ENCODE assay signal across 1 cellular context in the genomic region with DNA sequence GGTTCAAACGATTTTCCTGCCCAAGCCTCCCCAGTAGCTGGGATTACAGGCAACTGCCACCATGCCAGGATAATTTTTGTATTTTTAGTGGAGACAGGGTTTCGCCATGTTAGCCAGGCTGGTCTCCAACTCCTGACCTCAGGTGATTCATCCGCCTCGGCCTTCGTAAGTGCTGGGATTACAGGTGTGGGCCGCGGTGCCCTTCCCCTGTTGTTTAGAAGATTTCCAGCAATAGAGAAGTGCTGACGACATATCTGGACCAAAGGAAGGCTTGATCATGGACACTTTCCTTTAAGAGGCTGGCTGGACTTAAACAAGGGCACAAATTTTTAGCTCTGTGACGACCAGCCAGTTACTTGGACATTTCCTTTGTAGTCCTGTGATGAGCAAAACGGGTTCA.
TF ChIP-seq lines count a peak whose summit lies in the region.

No MANE protein-coding gene starts in this region.

TF ChIP-seq in HepG2, 621 proteins besides CTCF, POLR2A, EP300 and RAD21:
- TF ChIP-seq ZNF660 (CRISPR knock-in tag; IDR thresholded peaks at IDR 0.05; ENCODE audit: borderline replicate concordance, low read depth), result no peak
- TF ChIP-seq, protein P1, sequence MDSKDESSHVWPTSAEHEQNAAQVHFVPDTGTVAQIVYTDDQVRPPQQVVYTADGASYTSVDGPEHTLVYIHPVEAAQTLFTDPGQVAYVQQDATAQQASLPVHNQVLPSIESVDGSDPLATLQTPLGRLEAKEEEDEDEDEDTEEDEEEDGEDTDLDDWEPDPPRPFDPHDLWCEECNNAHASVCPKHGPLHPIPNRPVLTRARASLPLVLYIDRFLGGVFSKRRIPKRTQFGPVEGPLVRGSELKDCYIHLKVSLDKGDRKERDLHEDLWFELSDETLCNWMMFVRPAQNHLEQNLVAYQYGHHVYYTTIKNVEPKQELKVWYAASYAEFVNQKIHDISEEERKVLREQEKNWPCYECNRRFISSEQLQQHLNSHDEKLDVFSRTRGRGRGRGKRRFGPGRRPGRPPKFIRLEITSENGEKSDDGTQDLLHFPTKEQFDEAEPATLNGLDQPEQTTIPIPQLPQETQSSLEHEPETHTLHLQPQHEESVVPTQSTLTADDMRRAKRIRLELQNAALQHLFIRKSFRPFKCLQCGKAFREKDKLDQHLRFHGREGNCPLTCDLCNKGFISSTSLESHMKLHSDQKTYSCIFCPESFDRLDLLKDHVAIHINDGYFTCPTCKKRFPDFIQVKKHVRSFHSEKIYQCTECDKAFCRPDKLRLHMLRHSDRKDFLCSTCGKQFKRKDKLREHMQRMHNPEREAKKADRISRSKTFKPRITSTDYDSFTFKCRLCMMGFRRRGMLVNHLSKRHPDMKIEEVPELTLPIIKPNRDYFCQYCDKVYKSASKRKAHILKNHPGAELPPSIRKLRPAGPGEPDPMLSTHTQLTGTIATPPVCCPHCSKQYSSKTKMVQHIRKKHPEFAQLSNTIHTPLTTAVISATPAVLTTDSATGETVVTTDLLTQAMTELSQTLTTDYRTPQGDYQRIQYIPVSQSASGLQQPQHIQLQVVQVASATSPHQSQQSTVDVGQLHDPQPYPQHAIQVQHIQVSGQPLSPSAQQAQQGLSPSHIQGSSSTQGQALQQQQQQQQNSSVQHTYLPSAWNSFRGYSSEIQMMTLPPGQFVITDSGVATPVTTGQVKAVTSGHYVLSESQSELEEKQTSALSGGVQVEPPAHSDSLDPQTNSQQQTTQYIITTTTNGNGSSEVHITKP (CRISPR knock-in tag; IDR thresholded peaks at IDR 0.05; ENCODE audit: low read depth), result no peak
- TF ChIP-seq XRCC5 (optimal IDR thresholded peaks at IDR 0.05; ENCODE audit: low read length), result no peak
- TF ChIP-seq KMT2A (CRISPR knock-in tag; IDR thresholded peaks at IDR 0.05), result no peak
- 0 out of 2 replicates have a peak, but pooled peaks have one; percentile 18 for TF ChIP-seq FOSL2 (CRISPR knock-in tag; IDR thresholded peaks at IDR 0.05)
- no peak for TF ChIP-seq KAT2B (IDR thresholded peaks at IDR 0.05; ENCODE audit: borderline replicate concordance, low read depth, low read length)
- no peak for TF ChIP-seq NPAS2 (CRISPR knock-in tag; IDR thresholded peaks at IDR 0.05; ENCODE audit: borderline replicate concordance)
- TF ChIP-seq ZNF205 (CRISPR knock-in tag; IDR thresholded peaks at IDR 0.05), result no peak
- TF ChIP-seq BHLHE40 (IDR thresholded peaks at IDR 0.05; ENCODE audit: low read length), result no peak
- TF ChIP-seq CEBPG (CRISPR knock-in tag; IDR thresholded peaks at IDR 0.05), result no peak
- TF ChIP-seq, protein P2, sequence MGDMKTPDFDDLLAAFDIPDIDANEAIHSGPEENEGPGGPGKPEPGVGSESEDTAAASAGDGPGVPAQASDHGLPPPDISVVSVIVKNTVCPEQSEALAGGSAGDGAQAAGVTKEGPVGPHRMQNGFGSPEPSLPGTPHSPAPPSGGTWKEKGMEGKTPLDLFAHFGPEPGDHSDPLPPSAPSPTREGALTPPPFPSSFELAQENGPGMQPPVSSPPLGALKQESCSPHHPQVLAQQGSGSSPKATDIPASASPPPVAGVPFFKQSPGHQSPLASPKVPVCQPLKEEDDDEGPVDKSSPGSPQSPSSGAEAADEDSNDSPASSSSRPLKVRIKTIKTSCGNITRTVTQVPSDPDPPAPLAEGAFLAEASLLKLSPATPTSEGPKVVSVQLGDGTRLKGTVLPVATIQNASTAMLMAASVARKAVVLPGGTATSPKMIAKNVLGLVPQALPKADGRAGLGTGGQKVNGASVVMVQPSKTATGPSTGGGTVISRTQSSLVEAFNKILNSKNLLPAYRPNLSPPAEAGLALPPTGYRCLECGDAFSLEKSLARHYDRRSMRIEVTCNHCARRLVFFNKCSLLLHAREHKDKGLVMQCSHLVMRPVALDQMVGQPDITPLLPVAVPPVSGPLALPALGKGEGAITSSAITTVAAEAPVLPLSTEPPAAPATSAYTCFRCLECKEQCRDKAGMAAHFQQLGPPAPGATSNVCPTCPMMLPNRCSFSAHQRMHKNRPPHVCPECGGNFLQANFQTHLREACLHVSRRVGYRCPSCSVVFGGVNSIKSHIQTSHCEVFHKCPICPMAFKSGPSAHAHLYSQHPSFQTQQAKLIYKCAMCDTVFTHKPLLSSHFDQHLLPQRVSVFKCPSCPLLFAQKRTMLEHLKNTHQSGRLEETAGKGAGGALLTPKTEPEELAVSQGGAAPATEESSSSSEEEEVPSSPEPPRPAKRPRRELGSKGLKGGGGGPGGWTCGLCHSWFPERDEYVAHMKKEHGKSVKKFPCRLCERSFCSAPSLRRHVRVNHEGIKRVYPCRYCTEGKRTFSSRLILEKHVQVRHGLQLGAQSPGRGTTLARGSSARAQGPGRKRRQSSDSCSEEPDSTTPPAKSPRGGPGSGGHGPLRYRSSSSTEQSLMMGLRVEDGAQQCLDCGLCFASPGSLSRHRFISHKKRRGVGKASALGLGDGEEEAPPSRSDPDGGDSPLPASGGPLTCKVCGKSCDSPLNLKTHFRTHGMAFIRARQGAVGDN (CRISPR knock-in tag; IDR thresholded peaks at IDR 0.05), result no peak
- TF ChIP-seq ZNF335 (CRISPR knock-in tag; IDR thresholded peaks at IDR 0.05), result no peak
- TF ChIP-seq TSC22D2 (CRISPR knock-in tag; IDR thresholded peaks at IDR 0.05; ENCODE audit: borderline replicate concordance), result no peak
- TF ChIP-seq DNMT1 (CRISPR knock-in tag; IDR thresholded peaks at IDR 0.05), result no peak
- TF ChIP-seq, protein P3, sequence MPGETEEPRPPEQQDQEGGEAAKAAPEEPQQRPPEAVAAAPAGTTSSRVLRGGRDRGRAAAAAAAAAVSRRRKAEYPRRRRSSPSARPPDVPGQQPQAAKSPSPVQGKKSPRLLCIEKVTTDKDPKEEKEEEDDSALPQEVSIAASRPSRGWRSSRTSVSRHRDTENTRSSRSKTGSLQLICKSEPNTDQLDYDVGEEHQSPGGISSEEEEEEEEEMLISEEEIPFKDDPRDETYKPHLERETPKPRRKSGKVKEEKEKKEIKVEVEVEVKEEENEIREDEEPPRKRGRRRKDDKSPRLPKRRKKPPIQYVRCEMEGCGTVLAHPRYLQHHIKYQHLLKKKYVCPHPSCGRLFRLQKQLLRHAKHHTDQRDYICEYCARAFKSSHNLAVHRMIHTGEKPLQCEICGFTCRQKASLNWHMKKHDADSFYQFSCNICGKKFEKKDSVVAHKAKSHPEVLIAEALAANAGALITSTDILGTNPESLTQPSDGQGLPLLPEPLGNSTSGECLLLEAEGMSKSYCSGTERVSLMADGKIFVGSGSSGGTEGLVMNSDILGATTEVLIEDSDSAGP (CRISPR knock-in tag; IDR thresholded peaks at IDR 0.05; ENCODE audit: borderline replicate concordance), result 0 out of 2 replicates have a peak, but pooled peaks have one; percentile 3
TF ChIP-seq in HepG2: peak in this region for 2.
